23 cellular contexts compared by ENCODE assay signal in genomic region chr5:137847699-137848098, GRCh38. TPM values are rescaled to one million over a fixed set of nuclear protein-coding genes. Genes with fewer than 3 reads are reported as not detected.
A peak's percentile ranks its signal among the peaks of the same experiment; 100 is the strongest.
DNase-seq lines count a peak whose midpoint lies in the region; ATAC-seq and TF ChIP-seq lines count a peak whose summit lies in the region.
"Had no signal": no experiment of that assay in that cellular context is flagged by ENCODE, and none has a peak within 500 bp of the region (broad histone marks: within the 10 kb centered on the region; RNA-seq: fewer than 3 reads in every experiment).

No MANE protein-coding gene starts in this region.

- 56 to 65% (median 62%) methylated on average over 6 of the region's 6 CpGs for WGBS in heart left ventricle, 4 donors

- peak overlapping the region; percentile 29 to 75 (median 49) for H3K27ac ChIP-seq in heart left ventricle
- H3K27ac ChIP-seq: colonic mucosa, SK-N-MC had no signal

- ATAC-seq in GM19397 (IDR thresholded peaks at IDR 0.05; ENCODE audit: unreplicated experiment): peak; percentile 55
- ATAC-seq in HG02852 (IDR thresholded peaks at IDR 0.05; ENCODE audit: unreplicated experiment): peak; percentile 74
- peak; percentile 69 to 97 (median 82) for ATAC-seq in heart left ventricle
- no peak for ATAC-seq in GM21526 (IDR thresholded peaks at IDR 0.05; ENCODE audit: low FRiP score, unreplicated experiment)

- peaks cover 0 to 31% (median 3%) of the 10 kb centered on the region in 9 donors for H3K36me3 ChIP-seq in heart left ventricle
- H3K36me3 ChIP-seq: colonic mucosa had no signal

- no peaks in the 10 kb centered on the region for H3K27me3 ChIP-seq in heart left ventricle
- H3K27me3 ChIP-seq: colonic mucosa had no signal

- H3K9me3 ChIP-seq in heart left ventricle: peaks cover 0 to under 1% (median 0%) of the 10 kb centered on the region in 12 donors
- H3K9me3 ChIP-seq: colonic mucosa had no signal

- peak in 1 of 5 donors; percentile 51 for DNase-seq in heart left ventricle
- no peak for DNase-seq in GDM1 (lab: John Stamatoyannopoulos, UW)
- no peak for DNase-seq in AG20443 (ENCODE audit: low spot score)
- DNase-seq in stimulated activated CD4-positive, alpha-beta T cell treated with anti-CD3 and anti-CD28 coated beads, Interleukin-4, amount 100 ng/mL, for 4 hours: no peak
- DNase-seq: activated CD8-positive, alpha-beta memory T cell treated with anti-CD3 and anti-CD28 coated beads, Interleukin-2, amount 50 U/mL, for 4 hours; CD4-positive, CD25-positive, alpha-beta regulatory T cell; colonic mucosa; DMS79 treated with DMSO at 0.1 percent for 48 hours; NCI-H1694; NCI-H524; posterior cingulate gyrus; stimulated activated CD4-positive, alpha-beta T cell treated with anti-CD3 and anti-CD28 coated beads, Interleukin-12 subunit alpha, Interleukin-12 subunit beta, amount 100 ng/mL, for 4 hours had no signal

- TF ChIP-seq POLR2A in heart left ventricle (IDR thresholded peaks at IDR 0.05): no peak

- TF ChIP-seq CTCF in heart left ventricle (IDR thresholded peaks at IDR 0.05): no peak

- H3K4me1 ChIP-seq in heart left ventricle: peaks cover 0 to 11% (median 5%) of the 10 kb centered on the region in 12 donors
- H3K4me1 ChIP-seq: colonic mucosa had no signal

- intact Hi-C loops in heart left ventricle (cut with DNase I): no loop called here

- H3K4me3 ChIP-seq in GM08714 (ENCODE audit: low read length): peak overlapping the region; percentile 40; the same call in 1 of the 2 replicates
- no peak overlapping the region for H3K4me3 ChIP-seq in heart left ventricle
- H3K4me3 ChIP-seq: colonic mucosa, SK-N-MC had no signal

RNA-seq across cellular contexts. Expression of gene MYOT, which starts 20.0 kb away (rescaled TPM):
- 100 to 1,000 TPM in 2 of 9 donors, 10 to 100 TPM in 6, 1 to 10 TPM in 1; 6.2 to 374 (median 27.7) TPM for total RNA-seq in heart left ventricle
- polyA plus RNA-seq in heart left ventricle: 100 to 1,000 TPM in 1 of 2 donors, 1 to 10 TPM in 1; 9.7 to 276 TPM
- total RNA-seq: A673; CD4-positive, CD25-positive, alpha-beta regulatory T cell; endothelial cell of umbilical vein; frontal cortex; MCF 10A had no signal
- polyA plus RNA-seq: endothelial cell of umbilical vein had no signal

RNA-seq across cellular contexts. Expression of gene PKD2L2, which starts 41.6 kb away (rescaled TPM):
- total RNA-seq in heart left ventricle: 1 to 10 TPM in 1 of 9 donors, under 1 TPM in 7, not detected in 1; 0.37 to 1.1 (median 0.52) TPM
- under 1 TPM in 1 of 2 donors, not detected in 1; 0.08 TPM for polyA plus RNA-seq in heart left ventricle
- total RNA-seq: A673; CD4-positive, CD25-positive, alpha-beta regulatory T cell; colonic mucosa; endothelial cell of umbilical vein; frontal cortex; MCF 10A; myocyte had no signal
- polyA plus RNA-seq: endothelial cell of umbilical vein, liver had no signal
